ENCODE assay signal across 9 cellular contexts in the genomic region with DNA sequence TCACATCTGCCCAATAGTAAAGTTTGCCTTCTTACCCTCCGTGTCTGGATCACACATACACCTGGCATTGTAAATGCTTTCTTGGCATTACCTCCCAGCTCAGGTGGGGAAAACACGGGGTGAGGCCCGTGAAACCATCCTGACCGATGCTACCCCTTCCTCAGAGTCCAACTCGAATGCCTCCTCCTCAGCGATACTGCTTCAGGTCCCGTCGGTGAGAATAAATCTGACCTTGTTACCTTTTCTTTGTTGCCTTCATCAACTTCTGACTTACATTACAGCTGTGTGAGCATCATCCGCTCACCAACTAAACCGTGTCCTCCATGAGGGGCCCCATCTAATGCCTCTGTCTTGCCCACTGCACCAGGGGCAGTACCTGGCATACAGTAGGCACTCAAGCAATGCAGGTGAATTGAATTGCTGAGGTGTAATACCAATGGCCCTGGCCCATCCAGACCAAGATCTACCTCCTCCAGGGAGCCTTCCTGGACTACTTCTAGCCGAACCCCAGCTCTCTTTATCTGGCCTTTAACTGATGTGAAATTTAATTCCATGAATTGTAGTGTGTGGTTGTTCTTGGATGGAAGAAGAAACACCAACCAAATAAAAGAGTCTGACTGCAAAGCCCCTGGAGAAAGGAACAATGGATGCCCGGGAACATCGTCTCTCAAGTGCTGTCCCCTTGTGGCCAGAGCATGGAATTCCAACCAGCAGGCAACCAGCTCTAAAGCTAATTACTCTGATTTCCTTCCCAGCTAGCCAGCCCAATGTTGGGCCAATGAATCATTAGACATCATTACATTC.
DNase-seq lines count a peak whose midpoint lies in the region; ATAC-seq and TF ChIP-seq lines count a peak whose summit lies in the region.
"Had no signal": no experiment of that assay in that cellular context is flagged by ENCODE, and none has a peak within 500 bp of the region (broad histone marks: within the 10 kb centered on the region; RNA-seq: fewer than 3 reads in every experiment).

No MANE protein-coding gene starts in this region.

- peaks cover 7% of the 10 kb centered on the region; the same call in 1 of the 2 replicates for H3F3A ChIP-seq in GM23248 (ENCODE audit: insufficient read depth)

- H3K36me3 ChIP-seq in GM23248 (ENCODE audit: low read depth) (no peaks in the 10 kb centered on the region), lower lobe of right lung (no peaks in the 10 kb centered on the region)

- H3K36me3 Mint-ChIP-seq in CD14-positive monocyte: no peaks in the 10 kb centered on the region
- H3K36me3 Mint-ChIP-seq: IgD-negative memory B cell had no signal

- no peaks in the 10 kb centered on the region for H3K9me2 ChIP-seq in GM23248 (ENCODE audit: insufficient read depth)

- no peaks in the 10 kb centered on the region for H4K20me1 ChIP-seq in GM23248 (ENCODE audit: insufficient read depth)

- no peaks in the 10 kb centered on the region for H3K27me3 ChIP-seq in GM23248 (replicated peaks; ENCODE audit: insufficient read depth)
- no peaks in the 10 kb centered on the region for H3K27me3 ChIP-seq in lower lobe of right lung (ENCODE audit: low read depth)

- H3K4me3 ChIP-seq in GM23248 (no peak overlapping the region), lower lobe of right lung (no peak overlapping the region)

- H3K27ac ChIP-seq in GM23248: no peak overlapping the region
- no peak overlapping the region for H3K27ac ChIP-seq in lower lobe of right lung

- no peak overlapping the region for H3K4me3 Mint-ChIP-seq in CD14-positive monocyte
- H3K4me3 Mint-ChIP-seq: IgD-negative memory B cell had no signal

- in situ Hi-C loops in GM23248 (cut with MboI): no loop called here

- H3K27ac Mint-ChIP-seq in CD14-positive monocyte: no peak overlapping the region
- H3K27ac Mint-ChIP-seq: IgD-negative memory B cell had no signal

- no peaks in the 10 kb centered on the region for H3K4me1 Mint-ChIP-seq in CD14-positive monocyte
- H3K4me1 Mint-ChIP-seq: IgD-negative memory B cell had no signal

- peak; percentile 54 to 60 for ATAC-seq in lower lobe of right lung
- ATAC-seq in GM21619 (IDR thresholded peaks at IDR 0.05; ENCODE audit: unreplicated experiment): no peak
- no peak for ATAC-seq in HG03139 (IDR thresholded peaks at IDR 0.05; ENCODE audit: unreplicated experiment)

- WGBS in GM23248 (ENCODE audit: low coverage in 1 of 2, low lambda C conversion rate in 2 of 2, missing lambda C conversion rate in 2 of 2), 2 experiments: 78 to 81% methylated on average over 13 of the region's 13 CpGs

- H3K4me2 ChIP-seq in GM23248 (ENCODE audit: unreplicated experiment): no peak overlapping the region

- TF ChIP-seq CTCF in CD14-positive monocyte (IDR thresholded peaks at IDR 0.05) (peak; percentile 79), lower lobe of right lung (IDR thresholded peaks at IDR 0.05) (peak; percentile 88)

- H3K79me2 ChIP-seq in GM23248 (ENCODE audit: insufficient read depth): no peaks in the 10 kb centered on the region

- H2AFZ ChIP-seq in GM23248: no peak overlapping the region

- intact Hi-C loops in CD14-positive monocyte (cut with micrococcal nuclease) (no loop called here), lower lobe of right lung (cut with DNase I) (no loop called here)

- DNase-seq in CD14-positive monocyte (ENCODE audit: low spot score) (no peak), GM23248 (peak; percentile 76), NCI-H774 (lab: John Stamatoyannopoulos, UW) (peak; percentile 2), cerebellum (ENCODE audit: low spot score) (peak; percentile 7), lower lobe of right lung (no peak), cortex of kidney (lab: John Stamatoyannopoulos, UW) (no peak)

- H3K9me3 ChIP-seq in GM23248 (ENCODE audit: low read depth) (no peaks in the 10 kb centered on the region), lower lobe of right lung (no peaks in the 10 kb centered on the region)

- no peak overlapping the region for H3K9ac ChIP-seq in GM23248

- H3K27me3 Mint-ChIP-seq in CD14-positive monocyte (ENCODE audit: low read depth in 3 of 3): peaks cover 2 to 3% (median 2%) of the 10 kb centered on the region in 3 donors

- H3K4me1 ChIP-seq in GM23248 (ENCODE audit: insufficient read depth) (peaks cover 7% of the 10 kb centered on the region), lower lobe of right lung (no peaks in the 10 kb centered on the region)

- H3K9me3 Mint-ChIP-seq in CD14-positive monocyte: no peaks in the 10 kb centered on the region

Comparison
In these comparisons a context has a peak if more than half of its experiments do, and no peak if none do; other contexts are left out.
1. DNase-seq: peak in GM23248 (single experiment), NCI-H774 (single experiment) and cerebellum (single experiment); none in CD14-positive monocyte (single experiment), lower lobe of right lung (single experiment) and cortex of kidney (single experiment).
2. ATAC-seq: peak in lower lobe of right lung (2 of 2); none in GM21619 (single experiment) and HG03139 (single experiment).